ENCODE assay signal across 9 cellular contexts in the genomic region with DNA sequence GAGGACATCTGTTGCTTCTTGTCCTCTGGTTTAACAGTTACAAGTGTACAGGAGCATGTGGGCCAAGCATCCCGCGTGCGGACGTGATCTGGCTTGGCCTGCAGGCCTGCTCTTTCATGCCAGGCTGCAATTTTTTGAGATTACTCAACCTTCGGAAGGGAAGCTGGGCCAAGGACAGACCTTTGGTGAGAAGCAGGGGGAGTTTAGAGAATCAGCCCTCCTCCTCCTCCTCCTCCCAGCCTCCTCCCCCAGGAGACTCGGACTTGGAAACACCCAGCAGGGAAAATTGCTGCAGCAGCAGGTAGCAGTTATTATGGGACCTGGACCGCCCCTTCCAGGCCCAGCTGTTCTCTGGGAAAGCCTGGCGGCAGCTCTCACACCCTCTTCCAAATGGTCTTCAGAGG. TPM values are rescaled to one million over a fixed set of nuclear protein-coding genes. Genes with fewer than 3 reads are reported as not detected.
DNase-seq lines count a peak whose midpoint lies in the region; ATAC-seq, FAIRE-seq and TF ChIP-seq lines count a peak whose summit lies in the region.
"Had no signal": no experiment of that assay in that cellular context is flagged by ENCODE, and none has a peak within 500 bp of the region (broad histone marks: within the 10 kb centered on the region; RNA-seq: fewer than 3 reads in every experiment).

No MANE protein-coding gene starts in this region.

- TF ChIP-seq CTCF in AG04450 (IDR thresholded peaks at IDR 0.05; ENCODE audit: low read depth, low read length), result no peak
- TF ChIP-seq CTCF in bronchial epithelial cell (IDR thresholded peaks at IDR 0.05; ENCODE audit: insufficient read depth, low read length, severe bottlenecking), result no peak

- H3K36me3 ChIP-seq in MG63 (no peaks in the 10 kb centered on the region), bronchial epithelial cell (ENCODE audit: control insufficient read depth, insufficient read depth, low read length) (no peaks in the 10 kb centered on the region)
- H3K36me3 ChIP-seq in naive thymus-derived CD4-positive, alpha-beta T cell (ENCODE audit: control insufficient read depth in 2 of 3, insufficient read depth in 3 of 3, low read length in 3 of 3), result no peaks in the 10 kb centered on the region

- DNase-seq in AG04450 (ENCODE audit: low read depth, low spot score) (peak; percentile 71), MG63 (peak; percentile 87), bronchial epithelial cell (ENCODE audit: low read depth) (peak; percentile 93), memory B cell (ENCODE audit: low spot score in 2 of 2) (no peak)
- no peak for DNase-seq in activated CD8-positive, alpha-beta memory T cell treated with anti-CD3 and anti-CD28 coated beads, Interleukin-2, amount 50 U/mL, for 48 hours
- no peak for DNase-seq in effector CD8-positive, alpha-beta T cell (lab: John Stamatoyannopoulos, UW)
- DNase-seq in naive thymus-derived CD4-positive, alpha-beta T cell, result no peak
- DNase-seq: NCI-H774 had no signal

- peaks cover 55% of the 10 kb centered on the region for H3K4me1 Mint-ChIP-seq in memory B cell
- peaks cover 41 to 54% (median 52%) of the 10 kb centered on the region in 7 donors for H3K4me1 Mint-ChIP-seq in naive thymus-derived CD4-positive, alpha-beta T cell

- H3K4me3 ChIP-seq in AG04450 (ENCODE audit: low read depth, low read length) (no peak overlapping the region), MG63 (no peak overlapping the region), bronchial epithelial cell (ENCODE audit: low read depth, low read length) (no peak overlapping the region)
- H3K4me3 ChIP-seq in naive thymus-derived CD4-positive, alpha-beta T cell (ENCODE audit: low read length), result no peak overlapping the region

- no peak for FAIRE-seq in bronchial epithelial cell (lab: Jason Lieb, UNC)

- ATAC-seq in memory B cell (ENCODE audit: low read depth) (no peak), GM21381 (IDR thresholded peaks at IDR 0.05; ENCODE audit: unreplicated experiment) (no peak)
- no peak for ATAC-seq in naive thymus-derived CD4-positive, alpha-beta T cell

- H3K27me3 ChIP-seq in AG04450 (ENCODE audit: control insufficient read depth, insufficient read depth, low read length), result no peaks in the 10 kb centered on the region
- H3K27me3 ChIP-seq in MG63, result no peaks in the 10 kb centered on the region
- H3K27me3 ChIP-seq in bronchial epithelial cell (ENCODE audit: control insufficient read depth, insufficient read depth, low read length), result no peaks in the 10 kb centered on the region
- no peaks in the 10 kb centered on the region for H3K27me3 ChIP-seq in naive thymus-derived CD4-positive, alpha-beta T cell (ENCODE audit: control insufficient read depth in 2 of 2, insufficient read depth in 2 of 2, low read length in 2 of 2)

- H3K4me3 Mint-ChIP-seq in memory B cell, result no peak overlapping the region
- H3K4me3 Mint-ChIP-seq in naive thymus-derived CD4-positive, alpha-beta T cell, result no peak overlapping the region

- CTCF ChIA-PET in AG04450 (lab: Charles Lee), result interaction anchor here (0.8 to 1.4 kb wide), 5 partner anchors 20 to 95 kb away, joined by 3 to 8 read pairs (median 3); no protein-coding TSS in a partner anchor
- CTCF ChIA-PET in naive thymus-derived CD4-positive, alpha-beta T cell (lab: Charles Lee), result interaction anchor here (1.9 to 3.0 kb wide), 2 partner anchors 21 to 29 kb away, joined by 9 to 11 read pairs; no protein-coding TSS in a partner anchor

- H3K9me3 ChIP-seq in AG04450 (ENCODE audit: control insufficient read depth, insufficient read depth, low read length) (no peaks in the 10 kb centered on the region), MG63 (no peaks in the 10 kb centered on the region)
- H3K9me3 ChIP-seq in naive thymus-derived CD4-positive, alpha-beta T cell (ENCODE audit: control insufficient read depth in 2 of 3, low read length in 3 of 3), result no peaks in the 10 kb centered on the region

- H3K9me3 Mint-ChIP-seq in memory B cell, result no peaks in the 10 kb centered on the region
- peaks cover 0 to 7% (median 0%) of the 10 kb centered on the region in 11 donors for H3K9me3 Mint-ChIP-seq in naive thymus-derived CD4-positive, alpha-beta T cell

- peak overlapping the region; percentile 85 for H3K27ac Mint-ChIP-seq in memory B cell
- no peak overlapping the region for H3K27ac Mint-ChIP-seq in naive thymus-derived CD4-positive, alpha-beta T cell

- H3K4me1 ChIP-seq in naive thymus-derived CD4-positive, alpha-beta T cell (ENCODE audit: control insufficient read depth in 2 of 2, insufficient read depth in 2 of 2, low read length in 2 of 2), result peaks cover 7 to 40% of the 10 kb centered on the region in 2 donors

- intact Hi-C loops in naive thymus-derived CD4-positive, alpha-beta T cell (cut with micrococcal nuclease), result loop anchor here in 1 of 2 donors (10.0 kb wide), 1 partner anchor 382 kb away; a partner anchor contains a TSS

- H3K27ac ChIP-seq in AG04450 (ENCODE audit: low read depth, low read length), result peak overlapping the region; percentile 77
- no peak overlapping the region for H3K27ac ChIP-seq in naive thymus-derived CD4-positive, alpha-beta T cell (ENCODE audit: low read depth, low read length)

- H3K36me3 Mint-ChIP-seq in memory B cell, result no peaks in the 10 kb centered on the region
- peaks cover 0 to 4% (median 0%) of the 10 kb centered on the region in 5 donors for H3K36me3 Mint-ChIP-seq in naive thymus-derived CD4-positive, alpha-beta T cell

- POLR2A ChIA-PET in AG04450 (lab: Yijun Ruan, JAX), result no interaction called here
- POLR2A ChIA-PET in naive thymus-derived CD4-positive, alpha-beta T cell (lab: Charles Lee), result interaction anchor here (0.9 to 1.6 kb wide), 4 partner anchors 15 to 89 kb away, joined by 3 to 6 read pairs (median 3); no protein-coding TSS in a partner anchor

- H3K27me3 Mint-ChIP-seq in memory B cell, result no peaks in the 10 kb centered on the region
- peaks cover 0 to 41% (median 0%) of the 10 kb centered on the region in 5 donors for H3K27me3 Mint-ChIP-seq in naive thymus-derived CD4-positive, alpha-beta T cell

RNA-seq across cellular contexts. Expression of a gene that starts 5.1 kb away (rescaled TPM):
- polyA plus RNA-seq in AG04450 (2011; rRNA removed), result 32.6 and 38.3 TPM in 2 replicates
- 53.1 and 66.7 TPM in 2 replicates for polyA minus RNA-seq in AG04450 (2011; rRNA and poly(A)+ RNA removed)
- total RNA-seq in MG63 (2014; rRNA removed; shearing (Covaris generic); ENCODE audit: low replicate concordance), result 18.4 and 20.5 TPM in 2 replicates
- 78.7 and 83.0 TPM in 2 replicates for total RNA-seq in bronchial epithelial cell
- 100 to 1,000 TPM in 2 of 5 experiments, 10 to 100 TPM in 3; 51.8 to 161 (median 97.8) TPM for total RNA-seq in naive thymus-derived CD4-positive, alpha-beta T cell
- 10 to 100 TPM; 45.8 to 73.7 TPM for polyA plus RNA-seq in naive thymus-derived CD4-positive, alpha-beta T cell

RNA-seq across cellular contexts. Expression of a gene that starts 25.3 kb away (rescaled TPM):
- 153 and 197 TPM in 2 replicates for polyA plus RNA-seq in AG04450 (2011; rRNA removed)
- polyA minus RNA-seq in AG04450 (2011; rRNA and poly(A)+ RNA removed), result 83.5 and 92.2 TPM in 2 replicates
- total RNA-seq in MG63 (2014; rRNA removed; shearing (Covaris generic); ENCODE audit: low replicate concordance), result 172 and 175 TPM in 2 replicates
- total RNA-seq in bronchial epithelial cell, result 35.3 and 43.4 TPM in 2 replicates
- total RNA-seq in naive thymus-derived CD4-positive, alpha-beta T cell, result 100 to 1,000 TPM in 3 of 5 experiments, 10 to 100 TPM in 2; 84.2 to 704 (median 172) TPM
- 100 to 1,000 TPM; 268 to 344 TPM for polyA plus RNA-seq in naive thymus-derived CD4-positive, alpha-beta T cell

RNA-seq across cellular contexts. Expression of a gene that starts 56.6 kb away (rescaled TPM):
- polyA plus RNA-seq in AG04450 (2011; rRNA removed), result 54.9 and 79.3 TPM in 2 replicates
- polyA minus RNA-seq in AG04450 (2011; rRNA and poly(A)+ RNA removed), result 160 and 212 TPM in 2 replicates
- 29.8 and 33.5 TPM in 2 replicates for total RNA-seq in MG63 (2014; rRNA removed; shearing (Covaris generic); ENCODE audit: low replicate concordance)
- 33.7 and 47.1 TPM in 2 replicates for total RNA-seq in bronchial epithelial cell
- total RNA-seq in naive thymus-derived CD4-positive, alpha-beta T cell, result 100 to 1,000 TPM in 3 of 5 experiments, 10 to 100 TPM in 2; 88.4 to 113 (median 112) TPM
- 100 to 1,000 TPM; 106 to 123 TPM for polyA plus RNA-seq in naive thymus-derived CD4-positive, alpha-beta T cell

Comparison
In these comparisons a context has a peak if more than half of its experiments do, and no peak if none do; other contexts are left out.
1. DNase-seq: peak in AG04450 (single experiment), MG63 (single experiment) and bronchial epithelial cell (single experiment); none in memory B cell (0 of 2), activated CD8-positive, alpha-beta memory T cell treated with anti-CD3 and anti-CD28 coated beads, Interleukin-2, amount 50 U/mL, for 48 hours (single experiment), effector CD8-positive, alpha-beta T cell (single experiment) and naive thymus-derived CD4-positive, alpha-beta T cell (0 of 9).